In the genomic region with DNA sequence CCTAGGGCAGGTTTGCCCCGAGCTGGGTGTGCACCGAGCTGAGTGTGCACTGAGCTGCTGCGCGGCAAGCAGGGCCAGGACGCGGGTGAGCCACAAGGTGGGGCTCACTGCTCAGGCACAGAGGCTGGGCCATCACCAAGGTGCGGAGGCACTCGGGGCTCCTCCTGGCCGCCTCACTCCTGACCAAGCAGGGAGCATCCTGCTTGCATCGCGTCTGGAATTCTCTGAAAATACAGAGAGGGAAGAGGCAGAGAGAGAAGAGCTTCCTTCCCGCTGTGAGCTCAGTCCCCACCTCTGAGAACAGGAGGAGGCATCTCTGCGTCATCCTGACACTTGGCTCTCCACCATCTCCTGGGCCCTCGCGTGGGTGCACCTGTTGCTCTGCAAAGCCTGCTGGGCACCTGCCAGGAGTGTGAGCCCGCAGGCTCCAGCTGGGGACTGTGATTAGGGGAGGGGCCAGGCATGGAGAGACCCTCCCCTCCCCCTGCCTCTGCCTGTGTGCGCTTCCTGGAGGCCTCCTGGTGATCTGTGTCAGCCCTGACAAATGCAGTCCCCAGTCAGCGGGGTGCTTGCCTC, we compare ENCODE assay signal across 8 cellular contexts.
DNase-seq lines count a peak whose midpoint lies in the region; ATAC-seq, FAIRE-seq and TF ChIP-seq lines count a peak whose summit lies in the region.

No MANE protein-coding gene starts in this region.

- peak; percentile 29 for TF ChIP-seq CTCF in lower lobe of right lung (IDR thresholded peaks at IDR 0.05)

- peak; percentile 23 for DNase-seq in GM18507 (ENCODE audit: extremely low spot score, insufficient read length, low read depth)
- peak; percentile 95 for DNase-seq in NCI-H2107 (lab: John Stamatoyannopoulos, UW)
- DNase-seq in amygdala (lab: John Stamatoyannopoulos, UW): peak in 45 of 56 donors; percentile 6 to 76 (median 38)
- no peak for DNase-seq in lower lobe of right lung
- no peak for DNase-seq in GM23248
- DNase-seq in stimulated activated CD4-positive, alpha-beta T cell treated with anti-CD3 and anti-CD28 coated beads, Interleukin-4, amount 100 ng/mL, for 1 hour: no peak

- 2 to 5% methylated on average over 18 of the region's 18 CpGs for WGBS in GM23248 (ENCODE audit: low coverage in 1 of 2, low lambda C conversion rate in 2 of 2, missing lambda C conversion rate in 2 of 2), 2 experiments

- H3K9me3 ChIP-seq in BLaER1 treated with 17β-estradiol and CSF1 and Interleukin-3, amounts not matched to agents 10 nM and 100 nM (replicated peaks in 1 of 11): peaks cover 7 to 10% (median 8%) of the 10 kb centered on the region in 11 experiments; a peak in 21 of 22 replicates
- no peaks in the 10 kb centered on the region for H3K9me3 ChIP-seq in lower lobe of right lung
- H3K9me3 ChIP-seq in GM23248 (ENCODE audit: low read depth): no peaks in the 10 kb centered on the region

- H2AFZ ChIP-seq in GM23248: no peak overlapping the region

- peaks cover 0 to 30% (median 0%) of the 10 kb centered on the region in 11 experiments; a peak in 7 of 22 replicates for H3K27me3 ChIP-seq in BLaER1 treated with 17β-estradiol and CSF1 and Interleukin-3, amounts not matched to agents 10 nM and 100 nM
- H3K27me3 ChIP-seq in lower lobe of right lung (ENCODE audit: low read depth) (peaks cover 32% of the 10 kb centered on the region), GM23248 (replicated peaks; ENCODE audit: insufficient read depth) (no peaks in the 10 kb centered on the region)

- peaks cover 0 to 30% (median 23%) of the 10 kb centered on the region in 11 experiments; a peak in 15 of 22 replicates for H4K20me1 ChIP-seq in BLaER1 treated with 17β-estradiol and CSF1 and Interleukin-3, amounts not matched to agents 10 nM and 100 nM
- no peaks in the 10 kb centered on the region for H4K20me1 ChIP-seq in GM23248 (ENCODE audit: insufficient read depth)

- H3K4me3 ChIP-seq in BLaER1 treated with 17β-estradiol and CSF1 and Interleukin-3, amounts not matched to agents 10 nM and 100 nM: no peak overlapping the region; a peak in 1 of 20 replicates
- H3K4me3 ChIP-seq in lower lobe of right lung (no peak overlapping the region), GM23248 (no peak overlapping the region)

- H3F3A ChIP-seq in GM23248 (ENCODE audit: insufficient read depth): no peaks in the 10 kb centered on the region

- peaks cover 23 to 76% (median 54%) of the 10 kb centered on the region in 10 experiments for H3K4me1 ChIP-seq in BLaER1 treated with 17β-estradiol and CSF1 and Interleukin-3, amounts not matched to agents 10 nM and 100 nM
- H3K4me1 ChIP-seq in lower lobe of right lung: no peaks in the 10 kb centered on the region
- H3K4me1 ChIP-seq in GM23248 (ENCODE audit: insufficient read depth): no peaks in the 10 kb centered on the region

- no peaks in the 10 kb centered on the region for H3K79me2 ChIP-seq in GM23248 (ENCODE audit: insufficient read depth)

- no peak overlapping the region; a peak in 2 of 22 replicates for H3K9ac ChIP-seq in BLaER1 treated with 17β-estradiol and CSF1 and Interleukin-3, amounts not matched to agents 10 nM and 100 nM
- no peak overlapping the region for H3K9ac ChIP-seq in GM23248

- in situ Hi-C loops in GM23248 (cut with MboI): no loop called here

- H3K27ac ChIP-seq in BLaER1 treated with 17β-estradiol and CSF1 and Interleukin-3, amounts not matched to agents 10 nM and 100 nM: no peak overlapping the region
- H3K27ac ChIP-seq in lower lobe of right lung (no peak overlapping the region), GM23248 (no peak overlapping the region)

- intact Hi-C loops in lower lobe of right lung (cut with DNase I): no loop called here

- FAIRE-seq in GM18507 (lab: Jason Lieb, UNC): peak; percentile 31

- H3K36me3 ChIP-seq in BLaER1 treated with 17β-estradiol and CSF1 and Interleukin-3, amounts not matched to agents 10 nM and 100 nM: peaks cover 0 to 9% (median 7%) of the 10 kb centered on the region in 11 experiments; a peak in 10 of 22 replicates
- no peaks in the 10 kb centered on the region for H3K36me3 ChIP-seq in lower lobe of right lung
- no peaks in the 10 kb centered on the region for H3K36me3 ChIP-seq in GM23248 (ENCODE audit: low read depth)

- ATAC-seq in HG03039 (IDR thresholded peaks at IDR 0.05; ENCODE audit: unreplicated experiment) (peak; percentile 69), lower lobe of right lung (peak; percentile 80 to 88)

- H3K4me2 ChIP-seq in BLaER1 treated with 17β-estradiol and CSF1 and Interleukin-3, amounts not matched to agents 10 nM and 100 nM: peak overlapping the region; percentile 55 to 94 (median 81)
- H3K4me2 ChIP-seq in GM23248 (ENCODE audit: unreplicated experiment): no peak overlapping the region

- H3K9me2 ChIP-seq in GM23248 (ENCODE audit: insufficient read depth): no peaks in the 10 kb centered on the region

Comparison
In these comparisons a context has a peak if more than half of its experiments do, and no peak if none do; other contexts are left out.
1. DNase-seq: peak in GM18507 (single experiment), NCI-H2107 (single experiment) and amygdala (45 of 56); none in lower lobe of right lung (single experiment), GM23248 (single experiment) and stimulated activated CD4-positive, alpha-beta T cell treated with anti-CD3 and anti-CD28 coated beads, Interleukin-4, amount 100 ng/mL, for 1 hour (single experiment).